1 cellular context compared by ENCODE assay signal in genomic region chrX:49186125-49187027, GRCh38.
TF ChIP-seq lines count a peak whose summit lies in the region.

A gene with protein sequence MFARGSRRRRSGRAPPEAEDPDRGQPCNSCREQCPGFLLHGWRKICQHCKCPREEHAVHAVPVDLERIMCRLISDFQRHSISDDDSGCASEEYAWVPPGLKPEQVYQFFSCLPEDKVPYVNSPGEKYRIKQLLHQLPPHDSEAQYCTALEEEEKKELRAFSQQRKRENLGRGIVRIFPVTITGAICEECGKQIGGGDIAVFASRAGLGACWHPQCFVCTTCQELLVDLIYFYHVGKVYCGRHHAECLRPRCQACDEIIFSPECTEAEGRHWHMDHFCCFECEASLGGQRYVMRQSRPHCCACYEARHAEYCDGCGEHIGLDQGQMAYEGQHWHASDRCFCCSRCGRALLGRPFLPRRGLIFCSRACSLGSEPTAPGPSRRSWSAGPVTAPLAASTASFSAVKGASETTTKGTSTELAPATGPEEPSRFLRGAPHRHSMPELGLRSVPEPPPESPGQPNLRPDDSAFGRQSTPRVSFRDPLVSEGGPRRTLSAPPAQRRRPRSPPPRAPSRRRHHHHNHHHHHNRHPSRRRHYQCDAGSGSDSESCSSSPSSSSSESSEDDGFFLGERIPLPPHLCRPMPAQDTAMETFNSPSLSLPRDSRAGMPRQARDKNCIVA (minus strand): TSS chrX:49186373. CDS start chrX:49186297, 76 bp downstream.

TF ChIP-seq in HepG2, 621 proteins besides CTCF, POLR2A, EP300 and RAD21 (continued from another document and continues in another):
- TF ChIP-seq, protein P1, sequence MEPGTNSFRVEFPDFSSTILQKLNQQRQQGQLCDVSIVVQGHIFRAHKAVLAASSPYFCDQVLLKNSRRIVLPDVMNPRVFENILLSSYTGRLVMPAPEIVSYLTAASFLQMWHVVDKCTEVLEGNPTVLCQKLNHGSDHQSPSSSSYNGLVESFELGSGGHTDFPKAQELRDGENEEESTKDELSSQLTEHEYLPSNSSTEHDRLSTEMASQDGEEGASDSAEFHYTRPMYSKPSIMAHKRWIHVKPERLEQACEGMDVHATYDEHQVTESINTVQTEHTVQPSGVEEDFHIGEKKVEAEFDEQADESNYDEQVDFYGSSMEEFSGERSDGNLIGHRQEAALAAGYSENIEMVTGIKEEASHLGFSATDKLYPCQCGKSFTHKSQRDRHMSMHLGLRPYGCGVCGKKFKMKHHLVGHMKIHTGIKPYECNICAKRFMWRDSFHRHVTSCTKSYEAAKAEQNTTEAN (CRISPR knock-in tag; conservative IDR thresholded peaks at IDR 0.05) = no peak
- no peak for TF ChIP-seq FOXO1 (CRISPR knock-in tag; IDR thresholded peaks at IDR 0.05)
- TF ChIP-seq ZNF160 (CRISPR knock-in tag; IDR thresholded peaks at IDR 0.05) = no peak
- no peak for TF ChIP-seq ZSCAN21 (CRISPR knock-in tag; IDR thresholded peaks at IDR 0.05; ENCODE audit: borderline replicate concordance)
- TF ChIP-seq, protein P2, sequence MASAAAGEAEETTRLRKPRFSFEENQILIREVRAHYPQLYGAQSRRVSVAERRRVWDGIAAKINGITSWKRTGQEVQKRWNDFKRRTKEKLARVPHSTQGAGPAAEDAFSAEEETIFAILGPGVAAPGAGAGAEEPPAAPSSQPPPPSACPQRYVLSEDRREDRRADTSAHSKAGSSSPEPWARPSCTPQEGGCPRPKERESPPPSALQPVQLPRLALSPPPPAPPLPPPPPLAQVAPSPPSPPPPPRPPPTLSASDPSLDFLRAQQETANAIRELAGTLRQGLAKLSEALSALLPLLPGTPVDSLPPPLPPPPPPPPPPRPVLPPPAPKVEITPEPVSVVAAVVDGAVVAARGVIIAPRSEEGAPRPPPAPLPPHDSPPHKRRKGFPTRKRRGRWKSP (CRISPR knock-in tag; IDR thresholded peaks at IDR 0.05) = 0 out of 2 replicates have a peak, but pooled peaks have one; percentile 41
- TF ChIP-seq HNF1B (CRISPR knock-in tag; IDR thresholded peaks at IDR 0.05) = peak; percentile 57
- no peak for TF ChIP-seq ZNF318 (CRISPR knock-in tag; IDR thresholded peaks at IDR 0.05)
- TF ChIP-seq FLYWCH1 (CRISPR knock-in tag; IDR thresholded peaks at IDR 0.05) = no peak
- TF ChIP-seq MAFG (CRISPR knock-in tag; IDR thresholded peaks at IDR 0.05) = no peak
- peak; percentile 76 for TF ChIP-seq HDAC1 (CRISPR knock-in tag; IDR thresholded peaks at IDR 0.05)
- no peak for TF ChIP-seq GATA4 (IDR thresholded peaks at IDR 0.05; ENCODE audit: borderline replicate concordance, low read depth)
- TF ChIP-seq ZBTB8A (CRISPR knock-in tag; IDR thresholded peaks at IDR 0.05; ENCODE audit: borderline replicate concordance, low read depth) = no peak
- TF ChIP-seq ARID2 (CRISPR knock-in tag; IDR thresholded peaks at IDR 0.05; ENCODE audit: borderline replicate concordance) = no peak
- TF ChIP-seq ZNF3 (CRISPR knock-in tag; IDR thresholded peaks at IDR 0.05) = no peak
- 0 out of 2 replicates have a peak, but pooled peaks have one; percentile 54 for TF ChIP-seq MXD4 (CRISPR knock-in tag; IDR thresholded peaks at IDR 0.05)
- TF ChIP-seq BRD4 (CRISPR knock-in tag; IDR thresholded peaks at IDR 0.05) = no peak
- TF ChIP-seq ZNF33B (CRISPR knock-in tag; IDR thresholded peaks at IDR 0.05) = no peak
- TF ChIP-seq ISL2 (CRISPR knock-in tag; IDR thresholded peaks at IDR 0.05) = no peak
- TF ChIP-seq, protein P3, sequence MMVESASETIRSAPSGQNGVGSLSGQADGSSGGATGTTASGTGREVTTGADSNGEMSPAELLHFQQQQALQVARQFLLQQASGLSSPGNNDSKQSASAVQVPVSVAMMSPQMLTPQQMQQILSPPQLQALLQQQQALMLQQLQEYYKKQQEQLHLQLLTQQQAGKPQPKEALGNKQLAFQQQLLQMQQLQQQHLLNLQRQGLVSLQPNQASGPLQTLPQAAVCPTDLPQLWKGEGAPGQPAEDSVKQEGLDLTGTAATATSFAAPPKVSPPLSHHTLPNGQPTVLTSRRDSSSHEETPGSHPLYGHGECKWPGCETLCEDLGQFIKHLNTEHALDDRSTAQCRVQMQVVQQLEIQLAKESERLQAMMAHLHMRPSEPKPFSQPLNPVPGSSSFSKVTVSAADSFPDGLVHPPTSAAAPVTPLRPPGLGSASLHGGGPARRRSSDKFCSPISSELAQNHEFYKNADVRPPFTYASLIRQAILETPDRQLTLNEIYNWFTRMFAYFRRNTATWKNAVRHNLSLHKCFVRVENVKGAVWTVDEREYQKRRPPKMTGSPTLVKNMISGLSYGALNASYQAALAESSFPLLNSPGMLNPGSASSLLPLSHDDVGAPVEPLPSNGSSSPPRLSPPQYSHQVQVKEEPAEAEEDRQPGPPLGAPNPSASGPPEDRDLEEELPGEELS (CRISPR knock-in tag; IDR thresholded peaks at IDR 0.05) = no peak
- TF ChIP-seq STAT5B (CRISPR knock-in tag; IDR thresholded peaks at IDR 0.05) = no peak
- TF ChIP-seq ZNF724P (CRISPR knock-in tag; IDR thresholded peaks at IDR 0.05; ENCODE audit: borderline replicate concordance) = 0 out of 2 replicates have a peak, but pooled peaks have one; percentile 29
- TF ChIP-seq CBX5 (CRISPR knock-in tag; IDR thresholded peaks at IDR 0.05; ENCODE audit: borderline replicate concordance) = no peak
- TF ChIP-seq MAF1 (CRISPR knock-in tag; IDR thresholded peaks at IDR 0.05; ENCODE audit: borderline replicate concordance) = no peak
- TF ChIP-seq ZNF280B (CRISPR knock-in tag; IDR thresholded peaks at IDR 0.05; ENCODE audit: borderline replicate concordance) = no peak
- no peak for TF ChIP-seq ZNF547 (CRISPR knock-in tag; IDR thresholded peaks at IDR 0.05)
- peak; percentile 54; the same call in 1 of the 2 replicates for TF ChIP-seq GATAD1 (CRISPR knock-in tag; IDR thresholded peaks at IDR 0.05)
- TF ChIP-seq, protein P4, sequence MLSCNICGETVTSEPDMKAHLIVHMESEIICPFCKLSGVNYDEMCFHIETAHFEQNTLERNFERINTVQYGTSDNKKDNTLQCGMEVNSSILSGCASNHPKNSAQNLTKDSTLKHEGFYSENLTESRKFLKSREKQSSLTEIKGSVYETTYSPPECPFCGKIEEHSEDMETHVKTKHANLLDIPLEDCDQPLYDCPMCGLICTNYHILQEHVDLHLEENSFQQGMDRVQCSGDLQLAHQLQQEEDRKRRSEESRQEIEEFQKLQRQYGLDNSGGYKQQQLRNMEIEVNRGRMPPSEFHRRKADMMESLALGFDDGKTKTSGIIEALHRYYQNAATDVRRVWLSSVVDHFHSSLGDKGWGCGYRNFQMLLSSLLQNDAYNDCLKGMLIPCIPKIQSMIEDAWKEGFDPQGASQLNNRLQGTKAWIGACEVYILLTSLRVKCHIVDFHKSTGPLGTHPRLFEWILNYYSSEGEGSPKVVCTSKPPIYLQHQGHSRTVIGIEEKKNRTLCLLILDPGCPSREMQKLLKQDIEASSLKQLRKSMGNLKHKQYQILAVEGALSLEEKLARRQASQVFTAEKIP (CRISPR knock-in tag; IDR thresholded peaks at IDR 0.05; ENCODE audit: borderline replicate concordance) = no peak
- TF ChIP-seq NKX3-1 (CRISPR knock-in tag; IDR thresholded peaks at IDR 0.05) = no peak
- no peak for TF ChIP-seq ZMYM2 (CRISPR knock-in tag; IDR thresholded peaks at IDR 0.05)
- no peak for TF ChIP-seq ZNF672 (CRISPR knock-in tag; IDR thresholded peaks at IDR 0.05)
- TF ChIP-seq SYNCRIP (IDR thresholded peaks at IDR 0.05; ENCODE audit: insufficient read depth, low read depth, low read length) = no peak
- no peak for TF ChIP-seq TAF15 (IDR thresholded peaks at IDR 0.05; ENCODE audit: low read depth, low read length, poor library complexity, severe bottlenecking)
- no peak for TF ChIP-seq ZNF317 (CRISPR knock-in tag; IDR thresholded peaks at IDR 0.05)
- TF ChIP-seq CREB3 (CRISPR knock-in tag; IDR thresholded peaks at IDR 0.05) = no peak
- no peak for TF ChIP-seq GTF3A (CRISPR knock-in tag; conservative IDR thresholded peaks at IDR 0.05)
- peak; percentile 85 for TF ChIP-seq SAP130 (CRISPR knock-in tag; IDR thresholded peaks at IDR 0.05; ENCODE audit: low read depth)
- no peak for TF ChIP-seq ZNF530 (CRISPR knock-in tag; IDR thresholded peaks at IDR 0.05; ENCODE audit: low read depth)
- TF ChIP-seq ZNF569 (CRISPR knock-in tag; IDR thresholded peaks at IDR 0.05; ENCODE audit: borderline replicate concordance) = no peak
- no peak for TF ChIP-seq JUN (CRISPR knock-in tag; IDR thresholded peaks at IDR 0.05)
- no peak for TF ChIP-seq IRX3 (CRISPR knock-in tag; IDR thresholded peaks at IDR 0.05; ENCODE audit: borderline replicate concordance, low read depth)
- no peak; the same call in 1 of the 2 replicates for TF ChIP-seq RXRB (CRISPR knock-in tag; IDR thresholded peaks at IDR 0.05; ENCODE audit: borderline replicate concordance)
- no peak for TF ChIP-seq RELA (CRISPR knock-in tag; IDR thresholded peaks at IDR 0.05)
